In genomic region chr6:136983692-136984091, GRCh38 we compare ENCODE assay signal across 9 cellular contexts.
"Had no signal": no experiment of that assay in that cellular context is flagged by ENCODE, and none has a peak within 500 bp of the region (broad histone marks: within the 10 kb centered on the region; RNA-seq: fewer than 3 reads in every experiment).

No MANE protein-coding gene starts in this region.

- H3K27ac Mint-ChIP-seq: activated CD8-positive, alpha-beta T cell treated with anti-CD3 and anti-CD28 coated beads for 36 hours; activated naive CD8-positive, alpha-beta T cell treated with anti-CD3 and anti-CD28 coated beads, Interleukin-2, amount 10 ng/mL, durations not matched to agents 7 days and 5 days; nephron progenitor cell had no signal

- H3K4me3 Mint-ChIP-seq: activated CD8-positive, alpha-beta T cell treated with anti-CD3 and anti-CD28 coated beads for 36 hours; activated naive CD8-positive, alpha-beta T cell treated with anti-CD3 and anti-CD28 coated beads, Interleukin-2, amount 10 ng/mL, durations not matched to agents 7 days and 5 days; nephron progenitor cell had no signal

- H3K9me3 ChIP-seq: left lung had no signal

- H3K36me3 Mint-ChIP-seq: activated naive CD8-positive, alpha-beta T cell treated with anti-CD3 and anti-CD28 coated beads, Interleukin-2, amount 10 ng/mL, durations not matched to agents 7 days and 5 days had no signal

- H3K4me3 ChIP-seq: left lung had no signal

- ATAC-seq: activated CD8-positive, alpha-beta T cell treated with anti-CD3 and anti-CD28 coated beads for 36 hours; left lung; stimulated activated naive CD8-positive, alpha-beta T cell treated with anti-CD3 and anti-CD28 coated beads, Interleukin-15, Interleukin-2, amounts not matched to agents 100 U/mL and 50 U/mL, for 24 hours had no signal

- H3K36me3 ChIP-seq: left lung had no signal

- H3K4me1 ChIP-seq: left lung had no signal

- DNase-seq: activated CD8-positive, alpha-beta memory T cell treated with anti-CD3 and anti-CD28 coated beads, Interleukin-2, amount 50 U/mL, for 48 hours; activated CD8-positive, alpha-beta T cell treated with anti-CD3 and anti-CD28 coated beads for 36 hours; activated naive CD8-positive, alpha-beta T cell treated with anti-CD3 and anti-CD28 coated beads, Interleukin-2, amount 10 ng/mL, durations not matched to agents 7 days and 5 days; islet precursor cell; left lung; nephron progenitor cell; stimulated activated CD4-positive, alpha-beta T cell treated with anti-CD3 and anti-CD28 coated beads, Interleukin-4, amount 100 ng/mL, for 1 hour; stimulated activated CD8-positive, alpha-beta memory T cell treated with anti-CD3 and anti-CD28 coated beads, Interleukin-4, amount 100 ng/mL, for 48 hours; stimulated activated naive CD8-positive, alpha-beta T cell treated with anti-CD3 and anti-CD28 coated beads, Interleukin-15, Interleukin-2, amounts not matched to agents 100 U/mL and 50 U/mL, for 24 hours had no signal

- H3K9me3 Mint-ChIP-seq: activated CD8-positive, alpha-beta T cell treated with anti-CD3 and anti-CD28 coated beads for 36 hours; activated naive CD8-positive, alpha-beta T cell treated with anti-CD3 and anti-CD28 coated beads, Interleukin-2, amount 10 ng/mL, durations not matched to agents 7 days and 5 days; nephron progenitor cell had no signal

- H3K27ac ChIP-seq: left lung had no signal

- H3K4me1 Mint-ChIP-seq: activated naive CD8-positive, alpha-beta T cell treated with anti-CD3 and anti-CD28 coated beads, Interleukin-2, amount 10 ng/mL, durations not matched to agents 7 days and 5 days had no signal
